ENCODE assay signal across 8 cellular contexts in genomic region chr15:31396881-31397560, GRCh38.
A peak's percentile ranks its signal among the peaks of the same experiment; 100 is the strongest.
DNase-seq lines count a peak whose midpoint lies in the region; ATAC-seq, FAIRE-seq and TF ChIP-seq lines count a peak whose summit lies in the region.

No MANE protein-coding gene starts in this region.

- TF ChIP-seq CTCF in GM10266 (IDR thresholded peaks at IDR 0.05; ENCODE audit: control insufficient read depth, insufficient read depth, low read depth, missing control alignments), result peak; percentile 29
- TF ChIP-seq CTCF in mammary epithelial cell (conservative IDR thresholded peaks at IDR 0.05 in 1 of 2, IDR thresholded peaks at IDR 0.05 in 1 of 2; ENCODE audit: extremely low read depth in 1 of 2, insufficient read depth in 1 of 2, low read depth in 1 of 2, low read length in 2 of 2), result no peak
- TF ChIP-seq CTCF in kidney (IDR thresholded peaks at IDR 0.05; ENCODE audit: borderline replicate concordance, extremely low read depth, insufficient read depth), result peak; percentile 46

- H3K27ac ChIP-seq in mammary epithelial cell (ENCODE audit: insufficient read depth, low read depth, low read length) (peak overlapping the region; percentile 67), kidney (ENCODE audit: low read depth in 2 of 2, low read length in 2 of 2) (peak overlapping the region; percentile 80 to 86)

- in situ Hi-C loops in mammary epithelial cell (cut with MboI; ENCODE audit: low sequenced_read_pairs in 2 of 2), result no loop called here

- H3K4me1 ChIP-seq in mammary epithelial cell (ENCODE audit: insufficient read depth, low read length) (peaks cover 43% of the 10 kb centered on the region), kidney (ENCODE audit: control insufficient read depth in 1 of 2, insufficient read depth in 1 of 2, low read depth in 1 of 2, low read length in 2 of 2) (peaks cover 11 to 21% of the 10 kb centered on the region in 2 donors)

- H3K36me3 Mint-ChIP-seq in stimulated activated naive B cell treated with anti-CD40 and anti-IgM and Interleukin-4, amounts not matched to agents 10 μg/mL and 1 μg/mL and 100 μg/mL, for 72 hours, result no peaks in the 10 kb centered on the region

- H3K4me3 ChIP-seq in mammary epithelial cell (replicated peaks in 1 of 3; ENCODE audit: insufficient read depth in 1 of 3, low read depth in 2 of 3, low read length in 3 of 3) (no peak overlapping the region), kidney (ENCODE audit: low read length in 2 of 2) (peak overlapping the region in 1 of 2 donors; percentile 37)

- no peaks in the 10 kb centered on the region for H3K9me3 ChIP-seq in mammary epithelial cell (replicated peaks; ENCODE audit: insufficient read depth, low read length)
- H3K9me3 ChIP-seq in kidney (ENCODE audit: control insufficient read depth in 1 of 2, low read length in 2 of 2), result no peaks in the 10 kb centered on the region

- H3K4me3 Mint-ChIP-seq in stimulated activated naive B cell treated with anti-CD40 and anti-IgM and Interleukin-4, amounts not matched to agents 10 μg/mL and 1 μg/mL and 100 μg/mL, for 72 hours, result peak overlapping the region in 1 of 2 donors; percentile 68

- ATAC-seq in stimulated activated naive B cell treated with anti-CD40 and anti-IgM and Interleukin-4, amounts not matched to agents 10 μg/mL and 1 μg/mL and 100 μg/mL, for 72 hours (replicated peaks), result peak; percentile 40 to 58
- no peak for ATAC-seq in HG03457 (IDR thresholded peaks at IDR 0.05; ENCODE audit: unreplicated experiment)

- H3K79me2 ChIP-seq in mammary epithelial cell (ENCODE audit: insufficient read depth, low read length), result no peaks in the 10 kb centered on the region

- H3K4me1 Mint-ChIP-seq in stimulated activated naive B cell treated with anti-CD40 and anti-IgM and Interleukin-4, amounts not matched to agents 10 μg/mL and 1 μg/mL and 100 μg/mL, for 72 hours, result peaks cover 25 to 52% of the 10 kb centered on the region in 2 donors

- H3K27me3 Mint-ChIP-seq in stimulated activated naive B cell treated with anti-CD40 and anti-IgM and Interleukin-4, amounts not matched to agents 10 μg/mL and 1 μg/mL and 100 μg/mL, for 72 hours, result no peaks in the 10 kb centered on the region

- DNase-seq in GM10266 (ENCODE audit: extremely low spot score) (peak; percentile 45), NCI-H2227 treated with DMSO at 0.1 percent for 48 hours (lab: John Stamatoyannopoulos, UW) (peak; percentile 5), mammary epithelial cell (peak; percentile 89), kidney (peak; percentile 98), SIG-M5 treated with dmso at 0.1 percent for 504 hours (lab: John Stamatoyannopoulos, UW; ENCODE audit: unreplicated experiment) (no peak)
- DNase-seq in stimulated activated naive B cell treated with anti-CD40 and anti-IgM and Interleukin-4, amounts not matched to agents 10 μg/mL and 1 μg/mL and 100 μg/mL, for 72 hours, result peak; percentile 38
- DNase-seq in activated CD4-positive, CD25-positive, alpha-beta regulatory T cell (lab: John Stamatoyannopoulos, UW), result no peak

- H3K36me3 ChIP-seq in mammary epithelial cell (ENCODE audit: insufficient read depth, low read length), result no peaks in the 10 kb centered on the region
- no peaks in the 10 kb centered on the region for H3K36me3 ChIP-seq in kidney (ENCODE audit: control insufficient read depth in 1 of 2, insufficient read depth in 2 of 2, low read length in 2 of 2)

- WGBS in mammary epithelial cell (ENCODE audit: low coverage, missing lambda C conversion rate), result 67% methylated on average over 11 of the region's 27 CpGs

- dilution Hi-C loops in mammary epithelial cell (cut with HindIII; ENCODE audit: low sequenced_read_pairs), result loop anchor here (5.0 kb wide), 1 partner anchor 40 kb away; no protein-coding TSS in a partner anchor

- no peaks in the 10 kb centered on the region for H3K9me3 Mint-ChIP-seq in stimulated activated naive B cell treated with anti-CD40 and anti-IgM and Interleukin-4, amounts not matched to agents 10 μg/mL and 1 μg/mL and 100 μg/mL, for 72 hours

- H3K27ac Mint-ChIP-seq in stimulated activated naive B cell treated with anti-CD40 and anti-IgM and Interleukin-4, amounts not matched to agents 10 μg/mL and 1 μg/mL and 100 μg/mL, for 72 hours, result no peak overlapping the region

- FAIRE-seq in kidney (lab: Jason Lieb, UNC), result no peak

- no TSS peak for BruUV-seq in mammary epithelial cell (replicated peaks; lab: Mats Ljungman, UMichigan)

- CTCF ChIA-PET in mammary epithelial cell (lab: Charles Lee; ENCODE audit: low non-redundant PET), result no interaction called here

- H4K20me1 ChIP-seq in mammary epithelial cell (ENCODE audit: insufficient read depth, low read length), result no peaks in the 10 kb centered on the region

- H3K9ac ChIP-seq in mammary epithelial cell (ENCODE audit: insufficient read depth, low read length) (peak overlapping the region; percentile 52), kidney (ENCODE audit: low read length in 2 of 2) (no peak overlapping the region)

- peak overlapping the region; percentile 45 for H3K4me2 ChIP-seq in mammary epithelial cell (ENCODE audit: insufficient read depth, low read depth, low read length)

- peak overlapping the region; percentile 38 for H2AFZ ChIP-seq in mammary epithelial cell (ENCODE audit: low read depth, low read length)

- intact Hi-C loops in mammary epithelial cell (cut with micrococcal nuclease) (loop anchor here (1.0 kb wide), 1 partner anchor 91 kb away; no protein-coding TSS in a partner anchor), kidney (cut with DNase I) (no loop called here)

- H3K27me3 ChIP-seq in mammary epithelial cell (ENCODE audit: insufficient read depth, low read length), result no peaks in the 10 kb centered on the region

Comparison
In these comparisons a context has a peak if more than half of its experiments do, and no peak if none do; other contexts are left out.
1. DNase-seq: peak in GM10266 (single experiment), NCI-H2227 treated with DMSO at 0.1 percent for 48 hours (single experiment), mammary epithelial cell (single experiment), kidney (single experiment) and stimulated activated naive B cell treated with anti-CD40 and anti-IgM and Interleukin-4, amounts not matched to agents 10 μg/mL and 1 μg/mL and 100 μg/mL, for 72 hours (single experiment); none in SIG-M5 treated with dmso at 0.1 percent for 504 hours (single experiment) and activated CD4-positive, CD25-positive, alpha-beta regulatory T cell (0 of 4).
2. CTCF ChIP-seq: peak in GM10266 (single experiment) and kidney (single experiment); none in mammary epithelial cell (0 of 2).